In the genomic region with DNA sequence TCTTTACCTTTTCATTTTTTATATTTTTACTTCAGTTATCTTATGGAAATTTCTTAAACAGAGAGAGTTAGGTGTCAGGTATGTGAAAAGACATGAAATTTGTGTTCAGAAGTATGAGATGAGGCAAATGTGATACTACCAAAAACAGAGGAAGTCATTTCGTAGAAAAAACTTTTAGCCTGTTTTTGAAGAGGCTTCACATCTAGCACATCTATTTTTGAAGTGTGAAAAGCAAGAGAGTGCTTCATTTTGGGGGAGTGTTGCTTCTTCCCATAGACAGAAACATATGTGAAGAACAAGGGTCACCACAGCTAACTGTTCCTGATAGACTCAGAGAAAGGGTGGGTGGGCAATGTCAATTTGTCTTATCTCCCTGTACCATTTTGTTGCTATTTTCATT, we compare ENCODE assay signal across 27 cellular contexts.
DNase-seq lines count a peak whose midpoint lies in the region; ATAC-seq lines count a peak whose summit lies in the region.
"Had no signal": no experiment of that assay in that cellular context is flagged by ENCODE, and none has a peak within 500 bp of the region (broad histone marks: within the 10 kb centered on the region; RNA-seq: fewer than 3 reads in every experiment).

No MANE protein-coding gene starts in this region.

- peaks cover 83% of the 10 kb centered on the region for H3K36me3 Mint-ChIP-seq in stimulated activated naive CD8-positive, alpha-beta T cell treated with anti-CD3 and anti-CD28 coated beads, Interleukin-15, Interleukin-2, amounts not matched to agents 100 ng/mL and 50 ng/mL, for 24 hours (ENCODE audit: low read depth)
- H3K36me3 Mint-ChIP-seq in activated CD8-positive, alpha-beta T cell treated with anti-CD3 and anti-CD28 coated beads, Interleukin-2, amount 10 ng/mL, durations not matched to agents 7 days and 5 days (ENCODE audit: low read depth), result peaks cover 73% of the 10 kb centered on the region
- H3K36me3 Mint-ChIP-seq in naive thymus-derived CD4-positive, alpha-beta T cell, result peaks cover 30 to 81% (median 70%) of the 10 kb centered on the region in 5 donors

- H3K27me3 ChIP-seq in naive thymus-derived CD4-positive, alpha-beta T cell (ENCODE audit: control insufficient read depth in 2 of 2, insufficient read depth in 2 of 2, low read length in 2 of 2), result no peaks in the 10 kb centered on the region
- H3K27me3 ChIP-seq: BLaER1, cardiac muscle cell, colonic mucosa, pancreas, tibial artery had no signal

- CTCF ChIA-PET in activated CD8-positive, alpha-beta T cell treated with anti-CD3 and anti-CD28 coated beads, Interleukin-2, amount 10 ng/mL, durations not matched to agents 7 days and 5 days (lab: Charles Lee), result no interaction called here
- CTCF ChIA-PET in naive thymus-derived CD4-positive, alpha-beta T cell (lab: Charles Lee), result no interaction called here

- no peak overlapping the region for H3K4me3 ChIP-seq in naive thymus-derived CD4-positive, alpha-beta T cell (ENCODE audit: low read length)
- H3K4me3 ChIP-seq: BLaER1, cardiac muscle cell, colonic mucosa, mucosa of descending colon, pancreas, PC-9, SK-N-MC, tibial artery had no signal

- no peaks in the 10 kb centered on the region for H3K9me3 ChIP-seq in naive thymus-derived CD4-positive, alpha-beta T cell (ENCODE audit: control insufficient read depth in 2 of 3, low read length in 3 of 3)
- H3K9me3 ChIP-seq: colonic mucosa, mucosa of descending colon, pancreas, tibial artery had no signal

- intact Hi-C loops in naive thymus-derived CD4-positive, alpha-beta T cell (cut with micrococcal nuclease), result no loop called here

- H3K27me3 Mint-ChIP-seq in stimulated activated naive CD8-positive, alpha-beta T cell treated with anti-CD3 and anti-CD28 coated beads, Interleukin-15, Interleukin-2, amounts not matched to agents 100 ng/mL and 50 ng/mL, for 24 hours, result no peaks in the 10 kb centered on the region
- no peaks in the 10 kb centered on the region for H3K27me3 Mint-ChIP-seq in activated CD8-positive, alpha-beta T cell treated with anti-CD3 and anti-CD28 coated beads, Interleukin-2, amount 10 ng/mL, durations not matched to agents 7 days and 5 days (ENCODE audit: low read depth)
- no peaks in the 10 kb centered on the region for H3K27me3 Mint-ChIP-seq in naive thymus-derived CD4-positive, alpha-beta T cell
- H3K27me3 Mint-ChIP-seq: IgD-negative memory B cell; stimulated activated naive CD8-positive, alpha-beta T cell treated with anti-CD3 and anti-CD28 coated beads, Interleukin-15, amount 100 ng/mL, for 72 hours; T-helper 17 cell had no signal

- H3K4me1 Mint-ChIP-seq in stimulated activated naive CD8-positive, alpha-beta T cell treated with anti-CD3 and anti-CD28 coated beads, Interleukin-15, Interleukin-2, amounts not matched to agents 100 ng/mL and 50 ng/mL, for 24 hours (ENCODE audit: low read depth), result peaks cover 40% of the 10 kb centered on the region
- peaks cover 15% of the 10 kb centered on the region for H3K4me1 Mint-ChIP-seq in activated CD8-positive, alpha-beta T cell treated with anti-CD3 and anti-CD28 coated beads, Interleukin-2, amount 10 ng/mL, durations not matched to agents 7 days and 5 days (ENCODE audit: low read depth)
- peaks cover 0 to 33% (median 23%) of the 10 kb centered on the region in 7 donors for H3K4me1 Mint-ChIP-seq in naive thymus-derived CD4-positive, alpha-beta T cell

- POLR2A ChIA-PET in activated CD8-positive, alpha-beta T cell treated with anti-CD3 and anti-CD28 coated beads, Interleukin-2, amount 10 ng/mL, durations not matched to agents 7 days and 5 days (lab: Charles Lee), result no interaction called here
- POLR2A ChIA-PET in naive thymus-derived CD4-positive, alpha-beta T cell (lab: Charles Lee), result interaction anchor here (0.5 kb wide), 1 partner anchor 12 kb away, joined by 3 read pairs; no protein-coding TSS in a partner anchor

- H3K4me3 Mint-ChIP-seq in stimulated activated naive CD8-positive, alpha-beta T cell treated with anti-CD3 and anti-CD28 coated beads, Interleukin-15, Interleukin-2, amounts not matched to agents 100 ng/mL and 50 ng/mL, for 24 hours, result no peak overlapping the region
- H3K4me3 Mint-ChIP-seq in activated CD8-positive, alpha-beta T cell treated with anti-CD3 and anti-CD28 coated beads, Interleukin-2, amount 10 ng/mL, durations not matched to agents 7 days and 5 days, result no peak overlapping the region
- H3K4me3 Mint-ChIP-seq in naive thymus-derived CD4-positive, alpha-beta T cell, result peak overlapping the region in 2 of 10 donors; percentile 5 to 14
- H3K4me3 Mint-ChIP-seq: HFFc6; IgD-negative memory B cell; stimulated activated naive CD8-positive, alpha-beta T cell treated with anti-CD3 and anti-CD28 coated beads, Interleukin-15, amount 100 ng/mL, for 72 hours; T-helper 17 cell had no signal

- no peak for ATAC-seq in stimulated activated naive CD8-positive, alpha-beta T cell treated with anti-CD3 and anti-CD28 coated beads, Interleukin-15, Interleukin-2, amounts not matched to agents 100 U/mL and 50 U/mL, for 24 hours
- ATAC-seq in activated CD8-positive, alpha-beta T cell treated with anti-CD3 and anti-CD28 coated beads, Interleukin-2, amount 10 ng/mL, durations not matched to agents 7 days and 5 days, result no peak
- ATAC-seq in naive thymus-derived CD4-positive, alpha-beta T cell, result peak; percentile 31
- ATAC-seq in GM19035 (IDR thresholded peaks at IDR 0.05; ENCODE audit: unreplicated experiment), result no peak
- no peak for ATAC-seq in GM19351 (IDR thresholded peaks at IDR 0.05; ENCODE audit: unreplicated experiment)
- ATAC-seq: left colon; mucosa of descending colon; pancreas; stimulated activated naive CD8-positive, alpha-beta T cell treated with anti-CD3 and anti-CD28 coated beads, Interleukin-15, amount 100 ng/mL, for 72 hours; T-helper 17 cell had no signal

- no peak for DNase-seq in stimulated activated naive CD8-positive, alpha-beta T cell treated with anti-CD3 and anti-CD28 coated beads, Interleukin-15, Interleukin-2, amounts not matched to agents 100 U/mL and 50 U/mL, for 24 hours
- no peak for DNase-seq in activated CD8-positive, alpha-beta T cell treated with anti-CD3 and anti-CD28 coated beads, Interleukin-2, amount 10 ng/mL, durations not matched to agents 7 days and 5 days
- no peak for DNase-seq in naive thymus-derived CD4-positive, alpha-beta T cell
- DNase-seq in NCI-H1436 treated with DMSO at 0.1 percent for 48 hours (lab: John Stamatoyannopoulos, UW), result no peak
- DNase-seq: activated T-cell treated with anti-CD3 and anti-CD28 coated beads, Interleukin-2, amount 50 U/mL, for 48 hours; colonic mucosa; effector CD4-positive, alpha-beta T cell; HFFc6; hypothalamus; left colon; mucosa of descending colon; NCI-H2107; NCI-H345; NCI-H69; pancreas; PC-9; retina; stimulated activated naive CD8-positive, alpha-beta T cell treated with anti-CD3 and anti-CD28 coated beads, Interleukin-15, amount 100 ng/mL, for 72 hours; T-helper 17 cell; tibial artery had no signal

- peaks cover 0 to 53% (median 0%) of the 10 kb centered on the region in 3 experiments for H3K36me3 ChIP-seq in naive thymus-derived CD4-positive, alpha-beta T cell (ENCODE audit: control insufficient read depth in 2 of 3, insufficient read depth in 3 of 3, low read length in 3 of 3)

- H3K27ac ChIP-seq in naive thymus-derived CD4-positive, alpha-beta T cell (ENCODE audit: low read depth, low read length), result no peak overlapping the region
- H3K27ac ChIP-seq: BLaER1, cardiac muscle cell, colonic mucosa, pancreas, PC-9, SK-N-MC, tibial artery had no signal

- peak overlapping the region; percentile 51 for H3K27ac Mint-ChIP-seq in stimulated activated naive CD8-positive, alpha-beta T cell treated with anti-CD3 and anti-CD28 coated beads, Interleukin-15, Interleukin-2, amounts not matched to agents 100 ng/mL and 50 ng/mL, for 24 hours
- peak overlapping the region; percentile 39 for H3K27ac Mint-ChIP-seq in activated CD8-positive, alpha-beta T cell treated with anti-CD3 and anti-CD28 coated beads, Interleukin-2, amount 10 ng/mL, durations not matched to agents 7 days and 5 days
- peak overlapping the region in 7 of 9 donors; percentile 27 to 75 (median 49) for H3K27ac Mint-ChIP-seq in naive thymus-derived CD4-positive, alpha-beta T cell
- H3K27ac Mint-ChIP-seq: HFFc6 had no signal

- H3K4me1 ChIP-seq in naive thymus-derived CD4-positive, alpha-beta T cell (ENCODE audit: control insufficient read depth in 2 of 2, insufficient read depth in 2 of 2, low read length in 2 of 2), result no peaks in the 10 kb centered on the region
- H3K4me1 ChIP-seq: BLaER1, colonic mucosa, pancreas, tibial artery had no signal

- H3K9me3 Mint-ChIP-seq in stimulated activated naive CD8-positive, alpha-beta T cell treated with anti-CD3 and anti-CD28 coated beads, Interleukin-15, Interleukin-2, amounts not matched to agents 100 ng/mL and 50 ng/mL, for 24 hours, result peaks cover 10% of the 10 kb centered on the region
- no peaks in the 10 kb centered on the region for H3K9me3 Mint-ChIP-seq in activated CD8-positive, alpha-beta T cell treated with anti-CD3 and anti-CD28 coated beads, Interleukin-2, amount 10 ng/mL, durations not matched to agents 7 days and 5 days (ENCODE audit: insufficient read depth)
- peaks cover 0 to 6% (median 0%) of the 10 kb centered on the region in 11 donors for H3K9me3 Mint-ChIP-seq in naive thymus-derived CD4-positive, alpha-beta T cell
- H3K9me3 Mint-ChIP-seq: HFFc6 had no signal
